10 cellular contexts compared by ENCODE assay signal in genomic region chr16:11258553-11259287, GRCh38. TPM values are rescaled to one million over a fixed set of nuclear protein-coding genes. Genes with fewer than 3 reads are reported as not detected.
A peak's percentile ranks its signal among the peaks of the same experiment; 100 is the strongest.
DNase-seq lines count a peak whose midpoint lies in the region; ATAC-seq and TF ChIP-seq lines count a peak whose summit lies in the region.
"Had no signal": no experiment of that assay in that cellular context is flagged by ENCODE, and none has a peak within 500 bp of the region (broad histone marks: within the 10 kb centered on the region; RNA-seq: fewer than 3 reads in every experiment).

No MANE protein-coding gene starts in this region.

- no peaks in the 10 kb centered on the region for H3K9me3 ChIP-seq in vagina

- H3K27me3 ChIP-seq in vagina = no peaks in the 10 kb centered on the region

- TF ChIP-seq CTCF in lower leg skin (IDR thresholded peaks at IDR 0.05) (no peak), vagina (IDR thresholded peaks at IDR 0.05) (no peak)

- peak overlapping the region; percentile 59 for H3K27ac ChIP-seq in vagina

- no peak for TF ChIP-seq POLR2A in lower leg skin (IDR thresholded peaks at IDR 0.05)
- TF ChIP-seq POLR2A in vagina (IDR thresholded peaks at IDR 0.05) = no peak

- no peak overlapping the region for H3K4me3 ChIP-seq in lower leg skin (ENCODE audit: low read depth, poor library complexity, severe bottlenecking)
- peak overlapping the region; percentile 6 to 17 for H3K4me3 ChIP-seq in vagina

- peaks cover 4% of the 10 kb centered on the region for H3K27me3 Mint-ChIP-seq in activated naive CD8-positive, alpha-beta T cell treated with anti-CD3 and anti-CD28 coated beads, Interleukin-2, amount 50 U/mL, for 24 hours

- H3K36me3 Mint-ChIP-seq in activated naive CD8-positive, alpha-beta T cell treated with anti-CD3 and anti-CD28 coated beads, Interleukin-2, amount 50 U/mL, for 24 hours (ENCODE audit: low read depth) = peaks cover 10% of the 10 kb centered on the region

- H3K27ac Mint-ChIP-seq in activated naive CD8-positive, alpha-beta T cell treated with anti-CD3 and anti-CD28 coated beads, Interleukin-2, amount 50 U/mL, for 24 hours = peak overlapping the region; percentile 79

- H3K9me3 Mint-ChIP-seq in activated naive CD8-positive, alpha-beta T cell treated with anti-CD3 and anti-CD28 coated beads, Interleukin-2, amount 50 U/mL, for 24 hours = no peaks in the 10 kb centered on the region

- ATAC-seq in activated naive CD8-positive, alpha-beta T cell treated with anti-CD3 and anti-CD28 coated beads, Interleukin-2, amount 50 U/mL, for 24 hours = peak; percentile 5
- ATAC-seq in HG03457 (IDR thresholded peaks at IDR 0.05; ENCODE audit: unreplicated experiment) (no peak), HG03378 (IDR thresholded peaks at IDR 0.05; ENCODE audit: unreplicated experiment) (no peak)

- H3K4me1 Mint-ChIP-seq in activated naive CD8-positive, alpha-beta T cell treated with anti-CD3 and anti-CD28 coated beads, Interleukin-2, amount 50 U/mL, for 24 hours = peaks cover 46% of the 10 kb centered on the region

- H3K4me3 Mint-ChIP-seq in activated naive CD8-positive, alpha-beta T cell treated with anti-CD3 and anti-CD28 coated beads, Interleukin-2, amount 50 U/mL, for 24 hours = peak overlapping the region; percentile 52

- peak; percentile 57 for DNase-seq in stimulated activated CD4-positive, alpha-beta T cell treated with anti-CD3 and anti-CD28 coated beads, Interleukin-15, amount 100 ng/mL, for 24 hours
- no peak for DNase-seq in stimulated activated CD4-positive, alpha-beta T cell treated with anti-CD3 and anti-CD28 coated beads, Interleukin-2, amount 100 ng/mL, for 48 hours
- no peak for DNase-seq in activated naive CD8-positive, alpha-beta T cell treated with anti-CD3 and anti-CD28 coated beads, Interleukin-2, amount 50 U/mL, for 24 hours
- DNase-seq in lower leg skin (ENCODE audit: low spot score in 2 of 2) (peak; percentile 65 to 92), vagina (ENCODE audit: extremely low spot score in 2 of 2) (no peak), NCI-H1436 (lab: John Stamatoyannopoulos, UW) (no peak)
- DNase-seq: NCI-H1048 had no signal

- intact Hi-C loops in lower leg skin (cut with DNase I; ENCODE audit: low total_unique reads) = loop anchor here (5.0 to 10.0 kb wide), 2 partner anchors 154 to 286 kb away; no protein-coding TSS in a partner anchor
- intact Hi-C loops in vagina (cut with DNase I) = loop anchor here (5.0 to 10.0 kb wide), 2 partner anchors 99 to 704 kb away; no protein-coding TSS in a partner anchor

- H3K4me1 ChIP-seq in vagina = peaks cover 42% of the 10 kb centered on the region

- 40 to 42% methylated on average over 9 to 10 of the region's 10 CpGs for WGBS in lower leg skin, 2 donors

- no peaks in the 10 kb centered on the region for H3K36me3 ChIP-seq in vagina

RNA-seq across cellular contexts. Expression of gene SOCS1, which starts 2.7 kb away (rescaled TPM):
- total RNA-seq in lower leg skin = 10 to 100 TPM in 2 of 4 donors, 1 to 10 TPM in 2; 7.7 to 20.6 (median 10.1) TPM
- 22.1 TPM for total RNA-seq in vagina

RNA-seq across cellular contexts. Expression of gene TNP2, which starts 10.4 kb away (rescaled TPM):
- total RNA-seq in lower leg skin = not detected
- not detected for total RNA-seq in vagina
- total RNA-seq: bronchial epithelial cell had no signal

RNA-seq across cellular contexts. Expression of gene PRM3, which starts 14.7 kb away (rescaled TPM):
- total RNA-seq in lower leg skin = not detected
- total RNA-seq in vagina = not detected
- total RNA-seq: bronchial epithelial cell had no signal

RNA-seq across cellular contexts. Expression of gene PRM2, which starts 17.6 kb away (rescaled TPM):
- 1 to 10 TPM in 1 of 4 donors, not detected in 3; 2.3 TPM for total RNA-seq in lower leg skin
- total RNA-seq in vagina = not detected
- total RNA-seq: bronchial epithelial cell had no signal

RNA-seq across cellular contexts. Expression of gene PRM1, which starts 22.4 kb away (rescaled TPM):
- total RNA-seq in lower leg skin = not detected
- total RNA-seq in vagina = not detected
- total RNA-seq: bronchial epithelial cell had no signal

Comparison
In these comparisons a context has a peak if more than half of its experiments do, and no peak if none do; other contexts are left out.
1. DNase-seq: peak in stimulated activated CD4-positive, alpha-beta T cell treated with anti-CD3 and anti-CD28 coated beads, Interleukin-15, amount 100 ng/mL, for 24 hours (single experiment) and lower leg skin (2 of 2); none in stimulated activated CD4-positive, alpha-beta T cell treated with anti-CD3 and anti-CD28 coated beads, Interleukin-2, amount 100 ng/mL, for 48 hours (0 of 2), activated naive CD8-positive, alpha-beta T cell treated with anti-CD3 and anti-CD28 coated beads, Interleukin-2, amount 50 U/mL, for 24 hours (single experiment), vagina (0 of 2) and NCI-H1436 (single experiment).